In genomic region chr11:3158131-3158591, GRCh38 we compare ENCODE assay signal across 20 cellular contexts. TPM values are rescaled to one million over a fixed set of nuclear protein-coding genes. Genes with fewer than 3 reads are reported as not detected.
DNase-seq lines count a peak whose midpoint lies in the region; ATAC-seq and TF ChIP-seq lines count a peak whose summit lies in the region.
"Had no signal": no experiment of that assay in that cellular context is flagged by ENCODE, and none has a peak within 500 bp of the region (broad histone marks: within the 10 kb centered on the region; RNA-seq: fewer than 3 reads in every experiment).

No MANE protein-coding gene starts in this region.

- no peak overlapping the region for H3K4me2 ChIP-seq in osteoblast (ENCODE audit: insufficient read depth, low read length)

- ATAC-seq in Right ventricle myocardium inferior (no peak), left cardiac atrium (no peak)
- no peak for ATAC-seq in activated CD8-positive, alpha-beta memory T cell treated with anti-CD3 and anti-CD28 coated beads, Interleukin-2, amount 10 ng/mL, durations not matched to agents 7 days and 5 days
- ATAC-seq: sciatic nerve had no signal

- no peaks in the 10 kb centered on the region for H3K9me3 ChIP-seq in right atrium auricular region
- H3K9me3 ChIP-seq in osteoblast (ENCODE audit: low read depth, low read length), result no peaks in the 10 kb centered on the region
- H3K9me3 ChIP-seq: adrenal gland, SJCRH30 had no signal

- CTCF ChIA-PET in activated CD8-positive, alpha-beta memory T cell treated with anti-CD3 and anti-CD28 coated beads, Interleukin-2, amount 10 ng/mL, durations not matched to agents 7 days and 5 days (lab: Charles Lee), result no interaction called here
- CTCF ChIA-PET in GM10248 (lab: Yijun Ruan, JAX), result interaction anchor here (1.2 kb wide), 1 partner anchor 48 kb away, joined by 3 read pairs; no protein-coding TSS in a partner anchor

- no peak overlapping the region for H3K4me3 ChIP-seq in right atrium auricular region
- H3K4me3 ChIP-seq in osteoblast (ENCODE audit: insufficient read depth, low read length), result no peak overlapping the region
- H3K4me3 ChIP-seq: adrenal gland, SJCRH30 had no signal

- no peaks in the 10 kb centered on the region for H3K36me3 Mint-ChIP-seq in activated CD8-positive, alpha-beta memory T cell treated with anti-CD3 and anti-CD28 coated beads, Interleukin-2, amount 10 ng/mL, durations not matched to agents 7 days and 5 days
- H3K36me3 Mint-ChIP-seq: naive B cell had no signal

- H3K27ac ChIP-seq in right atrium auricular region, result no peak overlapping the region
- no peak overlapping the region for H3K27ac ChIP-seq in osteoblast (ENCODE audit: low read depth, low read length)
- H3K27ac ChIP-seq: SJCRH30 had no signal

- peaks cover 94% of the 10 kb centered on the region for H3K79me2 ChIP-seq in osteoblast (ENCODE audit: insufficient read depth, low read length)

- no peaks in the 10 kb centered on the region for H3K4me1 Mint-ChIP-seq in activated CD8-positive, alpha-beta memory T cell treated with anti-CD3 and anti-CD28 coated beads, Interleukin-2, amount 10 ng/mL, durations not matched to agents 7 days and 5 days

- H3K36me3 ChIP-seq in right atrium auricular region, result no peaks in the 10 kb centered on the region
- H3K36me3 ChIP-seq in osteoblast (ENCODE audit: insufficient read depth, low read length), result no peaks in the 10 kb centered on the region
- H3K36me3 ChIP-seq: adrenal gland, SJCRH30 had no signal

- intact Hi-C loops in Right ventricle myocardium inferior (cut with DNase I) (no loop called here), left cardiac atrium (cut with DNase I) (no loop called here)

- H3K27ac Mint-ChIP-seq in activated CD8-positive, alpha-beta memory T cell treated with anti-CD3 and anti-CD28 coated beads, Interleukin-2, amount 10 ng/mL, durations not matched to agents 7 days and 5 days, result no peak overlapping the region
- H3K27ac Mint-ChIP-seq: T-helper 2 cell treated with Interferon-gamma antibody and Interleukin-4, amounts not matched to agents 5 μg/mL and 100 μg/mL, for 36 hours had no signal

- no peak overlapping the region for H3K4me3 Mint-ChIP-seq in activated CD8-positive, alpha-beta memory T cell treated with anti-CD3 and anti-CD28 coated beads, Interleukin-2, amount 10 ng/mL, durations not matched to agents 7 days and 5 days
- H3K4me3 Mint-ChIP-seq: naive B cell; T-helper 2 cell treated with Interferon-gamma antibody and Interleukin-4, amounts not matched to agents 5 μg/mL and 100 μg/mL, for 36 hours had no signal

- no peak overlapping the region for H2AFZ ChIP-seq in osteoblast (ENCODE audit: low read length)

- no peaks in the 10 kb centered on the region for H3K9me3 Mint-ChIP-seq in activated CD8-positive, alpha-beta memory T cell treated with anti-CD3 and anti-CD28 coated beads, Interleukin-2, amount 10 ng/mL, durations not matched to agents 7 days and 5 days (ENCODE audit: low read depth)
- H3K9me3 Mint-ChIP-seq: T-helper 2 cell treated with Interferon-gamma antibody and Interleukin-4, amounts not matched to agents 5 μg/mL and 100 μg/mL, for 36 hours had no signal

- H3K27me3 Mint-ChIP-seq in activated CD8-positive, alpha-beta memory T cell treated with anti-CD3 and anti-CD28 coated beads, Interleukin-2, amount 10 ng/mL, durations not matched to agents 7 days and 5 days, result peaks cover 11% of the 10 kb centered on the region

- peaks cover 0 to 92% of the 10 kb centered on the region in 2 donors for H3K4me1 ChIP-seq in right atrium auricular region
- H3K4me1 ChIP-seq in osteoblast (ENCODE audit: insufficient read depth, low read length), result peaks cover 52% of the 10 kb centered on the region

- TF ChIP-seq CTCF in right atrium auricular region (IDR thresholded peaks at IDR 0.05) (no peak), osteoblast (IDR thresholded peaks at IDR 0.05; ENCODE audit: extremely low read depth, low read depth, low read length) (no peak), GM10266 (IDR thresholded peaks at IDR 0.05; ENCODE audit: control insufficient read depth, insufficient read depth, low read depth, missing control alignments) (no peak), GM10248 (IDR thresholded peaks at IDR 0.05; ENCODE audit: control extremely low read depth, extremely low read depth, low read depth, missing control alignments) (no peak)

- DNase-seq in Right ventricle myocardium inferior (ENCODE audit: missing footprints), result peak; percentile 21
- no peak for DNase-seq in right atrium auricular region (ENCODE audit: low spot score)
- DNase-seq in left cardiac atrium, result peak; percentile 8
- peak; percentile 31 for DNase-seq in osteoblast (ENCODE audit: insufficient read length, low spot score, missing footprints)
- DNase-seq in activated CD8-positive, alpha-beta memory T cell treated with anti-CD3 and anti-CD28 coated beads, Interleukin-2, amount 10 ng/mL, durations not matched to agents 7 days and 5 days, result no peak
- DNase-seq in activated T-cell treated with anti-CD3 and anti-CD28 coated beads, Interleukin-2, amount 50 U/mL, for 48 hours, result no peak
- no peak for DNase-seq in GM10266 (ENCODE audit: extremely low spot score)
- DNase-seq in GM10248 (ENCODE audit: extremely low spot score), result no peak
- DNase-seq: activated CD8-positive, alpha-beta memory T cell treated with anti-CD3 and anti-CD28 coated beads for 24 hours; DMS53; effector CD8-positive, alpha-beta T cell; head of caudate nucleus; naive B cell; NCI-H1417 treated with DMSO at 0.1 percent for 48 hours; NCI-H526 treated with DMSO at 0.1 percent for 48 hours; SJCRH30; substantia nigra had no signal

- H4K20me1 ChIP-seq in osteoblast (ENCODE audit: insufficient read depth, low read length), result peaks cover 50% of the 10 kb centered on the region

- POLR2A ChIA-PET in GM10248 (lab: Yijun Ruan, JAX), result no interaction called here

- H3K27me3 ChIP-seq in right atrium auricular region (no peaks in the 10 kb centered on the region), osteoblast (ENCODE audit: insufficient read depth, low read length) (no peaks in the 10 kb centered on the region)
- H3K27me3 ChIP-seq: adrenal gland, SJCRH30 had no signal

RNA-seq across cellular contexts. Expression of gene OSBPL5, which starts 6.9 kb away (rescaled TPM):
- total RNA-seq in Right ventricle myocardium inferior (18.4 TPM), right atrium auricular region (10 to 100 TPM; 11.1 to 17.8 TPM), left cardiac atrium (10 to 100 TPM; 17.3 to 21.0 TPM), osteoblast (46.0 and 49.9 TPM in 2 replicates)
- 1 to 10 TPM; 2.5 to 2.6 TPM for total RNA-seq in activated CD8-positive, alpha-beta memory T cell treated with anti-CD3 and anti-CD28 coated beads, Interleukin-2, amount 10 ng/mL, durations not matched to agents 7 days and 5 days

Comparison
In these comparisons a context has a peak if more than half of its experiments do, and no peak if none do; other contexts are left out.
1. DNase-seq: peak in Right ventricle myocardium inferior (single experiment), left cardiac atrium (single experiment) and osteoblast (single experiment); none in right atrium auricular region (single experiment), activated CD8-positive, alpha-beta memory T cell treated with anti-CD3 and anti-CD28 coated beads, Interleukin-2, amount 10 ng/mL, durations not matched to agents 7 days and 5 days (single experiment), activated T-cell treated with anti-CD3 and anti-CD28 coated beads, Interleukin-2, amount 50 U/mL, for 48 hours (0 of 2), GM10266 (single experiment) and GM10248 (single experiment).